In the genomic region with DNA sequence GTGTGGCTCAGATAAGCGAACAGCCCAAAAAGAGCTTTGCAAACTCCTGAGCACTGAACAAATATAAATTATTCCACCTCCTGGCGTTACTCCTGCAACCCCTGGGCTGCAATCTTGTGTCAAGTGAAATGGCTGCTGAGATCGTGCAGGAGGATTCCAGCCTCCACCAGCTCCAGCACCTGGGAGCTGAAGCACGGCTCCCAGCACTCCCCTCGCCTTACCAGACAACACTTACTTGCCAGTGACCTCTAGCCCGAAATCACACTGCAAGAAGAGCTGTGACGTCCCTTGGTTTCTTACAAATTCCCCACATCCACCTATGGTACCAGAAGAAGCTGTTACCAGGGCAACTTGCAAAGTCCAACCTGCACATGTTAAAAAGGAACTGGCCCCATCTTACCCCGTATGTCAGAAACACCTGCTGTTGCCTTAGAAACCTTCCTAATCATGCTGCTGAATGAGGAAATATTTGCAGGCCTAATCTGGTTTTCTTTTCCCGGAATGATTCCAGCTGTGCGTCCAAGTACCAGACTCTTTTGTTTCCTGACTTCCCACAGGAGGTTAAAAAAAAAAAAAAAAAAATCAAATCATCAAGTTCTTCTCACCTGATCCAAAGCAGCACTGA, we compare ENCODE assay signal across 1 cellular context.
TF ChIP-seq lines count a peak whose summit lies in the region.

No MANE protein-coding gene starts in this region.

TF ChIP-seq in GM23338, 12 proteins besides CTCF, POLR2A, EP300 and RAD21 (continued from another document):
- TF ChIP-seq, protein P1, sequence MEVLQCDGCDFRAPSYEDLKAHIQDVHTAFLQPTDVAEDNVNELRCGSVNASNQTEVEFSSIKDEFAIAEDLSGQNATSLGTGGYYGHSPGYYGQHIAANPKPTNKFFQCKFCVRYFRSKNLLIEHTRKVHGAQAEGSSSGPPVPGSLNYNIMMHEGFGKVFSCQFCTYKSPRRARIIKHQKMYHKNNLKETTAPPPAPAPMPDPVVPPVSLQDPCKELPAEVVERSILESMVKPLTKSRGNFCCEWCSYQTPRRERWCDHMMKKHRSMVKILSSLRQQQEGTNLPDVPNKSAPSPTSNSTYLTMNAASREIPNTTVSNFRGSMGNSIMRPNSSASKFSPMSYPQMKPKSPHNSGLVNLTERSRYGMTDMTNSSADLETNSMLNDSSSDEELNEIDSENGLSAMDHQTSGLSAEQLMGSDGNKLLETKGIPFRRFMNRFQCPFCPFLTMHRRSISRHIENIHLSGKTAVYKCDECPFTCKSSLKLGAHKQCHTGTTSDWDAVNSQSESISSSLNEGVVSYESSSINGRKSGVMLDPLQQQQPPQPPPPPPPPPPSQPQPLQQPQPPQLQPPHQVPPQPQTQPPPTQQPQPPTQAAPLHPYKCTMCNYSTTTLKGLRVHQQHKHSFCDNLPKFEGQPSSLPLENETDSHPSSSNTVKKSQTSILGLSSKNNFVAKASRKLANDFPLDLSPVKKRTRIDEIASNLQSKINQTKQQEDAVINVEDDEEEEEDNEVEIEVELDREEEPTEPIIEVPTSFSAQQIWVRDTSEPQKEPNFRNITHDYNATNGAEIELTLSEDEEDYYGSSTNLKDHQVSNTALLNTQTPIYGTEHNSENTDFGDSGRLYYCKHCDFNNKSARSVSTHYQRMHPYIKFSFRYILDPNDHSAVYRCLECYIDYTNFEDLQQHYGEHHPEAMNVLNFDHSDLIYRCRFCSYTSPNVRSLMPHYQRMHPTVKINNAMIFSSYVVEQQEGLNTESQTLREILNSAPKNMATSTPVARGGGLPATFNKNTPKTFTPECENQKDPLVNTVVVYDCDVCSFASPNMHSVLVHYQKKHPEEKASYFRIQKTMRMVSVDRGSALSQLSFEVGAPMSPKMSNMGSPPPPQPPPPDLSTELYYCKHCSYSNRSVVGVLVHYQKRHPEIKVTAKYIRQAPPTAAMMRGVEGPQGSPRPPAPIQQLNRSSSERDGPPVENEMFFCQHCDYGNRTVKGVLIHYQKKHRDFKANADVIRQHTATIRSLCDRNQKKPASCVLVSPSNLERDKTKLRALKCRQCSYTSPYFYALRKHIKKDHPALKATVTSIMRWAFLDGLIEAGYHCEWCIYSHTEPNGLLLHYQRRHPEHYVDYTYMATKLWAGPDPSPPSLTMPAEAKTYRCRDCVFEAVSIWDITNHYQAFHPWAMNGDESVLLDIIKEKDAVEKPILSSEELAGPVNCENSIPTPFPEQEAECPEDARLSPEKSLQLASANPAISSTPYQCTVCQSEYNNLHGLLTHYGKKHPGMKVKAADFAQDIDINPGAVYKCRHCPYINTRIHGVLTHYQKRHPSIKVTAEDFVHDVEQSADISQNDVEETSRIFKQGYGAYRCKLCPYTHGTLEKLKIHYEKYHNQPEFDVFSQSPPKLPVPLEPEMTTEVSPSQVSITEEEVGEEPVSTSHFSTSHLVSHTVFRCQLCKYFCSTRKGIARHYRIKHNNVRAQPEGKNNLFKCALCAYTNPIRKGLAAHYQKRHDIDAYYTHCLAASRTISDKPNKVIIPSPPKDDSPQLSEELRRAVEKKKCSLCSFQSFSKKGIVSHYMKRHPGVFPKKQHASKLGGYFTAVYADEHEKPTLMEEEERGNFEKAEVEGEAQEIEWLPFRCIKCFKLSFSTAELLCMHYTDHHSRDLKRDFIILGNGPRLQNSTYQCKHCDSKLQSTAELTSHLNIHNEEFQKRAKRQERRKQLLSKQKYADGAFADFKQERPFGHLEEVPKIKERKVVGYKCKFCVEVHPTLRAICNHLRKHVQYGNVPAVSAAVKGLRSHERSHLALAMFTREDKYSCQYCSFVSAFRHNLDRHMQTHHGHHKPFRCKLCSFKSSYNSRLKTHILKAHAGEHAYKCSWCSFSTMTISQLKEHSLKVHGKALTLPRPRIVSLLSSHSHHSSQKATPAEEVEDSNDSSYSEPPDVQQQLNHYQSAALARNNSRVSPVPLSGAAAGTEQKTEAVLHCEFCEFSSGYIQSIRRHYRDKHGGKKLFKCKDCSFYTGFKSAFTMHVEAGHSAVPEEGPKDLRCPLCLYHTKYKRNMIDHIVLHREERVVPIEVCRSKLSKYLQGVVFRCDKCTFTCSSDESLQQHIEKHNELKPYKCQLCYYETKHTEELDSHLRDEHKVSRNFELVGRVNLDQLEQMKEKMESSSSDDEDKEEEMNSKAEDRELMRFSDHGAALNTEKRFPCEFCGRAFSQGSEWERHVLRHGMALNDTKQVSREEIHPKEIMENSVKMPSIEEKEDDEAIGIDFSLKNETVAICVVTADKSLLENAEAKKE (CRISPR knock-in tag; IDR thresholded peaks at IDR 0.05): no peak
